Comparison of ENCODE assay signal across 8 cellular contexts in the genomic region with DNA sequence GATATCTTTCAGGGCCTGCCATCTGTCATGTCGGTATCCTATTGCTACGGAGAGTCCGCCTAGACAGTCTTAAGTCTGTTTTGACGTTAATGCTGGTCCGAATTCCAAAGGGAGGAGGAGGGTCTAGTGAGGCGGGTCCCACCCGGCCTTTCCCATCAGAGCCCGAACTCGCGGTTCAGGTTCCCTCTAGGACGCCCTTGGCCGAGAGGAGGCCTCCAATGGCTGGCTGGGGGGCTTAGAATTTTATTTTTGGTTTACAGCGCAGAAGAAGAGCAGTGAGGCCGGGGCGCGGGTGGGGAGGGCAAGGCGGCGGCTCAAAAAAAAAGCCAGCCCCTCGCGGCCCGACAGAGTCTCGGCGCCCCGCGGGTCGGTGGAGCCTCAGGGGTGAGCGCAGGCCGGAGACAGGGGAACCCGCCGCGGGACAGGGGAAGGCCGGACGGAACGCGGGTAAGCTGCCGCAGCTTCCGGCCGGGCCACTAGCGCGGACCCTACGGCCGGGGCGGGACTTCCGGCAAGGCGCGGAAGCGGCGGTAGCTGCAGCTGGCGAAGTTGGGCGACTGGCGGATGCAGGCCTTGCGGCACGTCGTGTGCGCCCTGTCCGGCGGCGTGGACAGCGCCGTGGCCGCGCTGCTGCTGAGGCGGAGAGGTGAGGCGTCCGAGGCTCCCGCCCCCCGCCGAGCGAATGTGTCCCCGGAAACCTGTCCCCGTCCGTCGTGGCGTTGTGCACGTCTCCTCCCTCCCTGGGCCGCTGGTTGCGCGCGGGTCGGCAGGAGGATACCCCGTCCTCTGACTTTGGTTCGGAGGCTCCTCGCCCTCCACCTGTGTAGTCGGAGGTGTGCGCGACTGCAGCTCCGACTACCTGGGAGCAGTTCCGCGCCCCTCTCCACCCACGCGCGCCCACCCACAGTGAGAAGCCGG. TPM values are rescaled to one million over a fixed set of nuclear protein-coding genes. Genes with fewer than 3 reads are reported as not detected.
DNase-seq lines count a peak whose midpoint lies in the region; ATAC-seq and TF ChIP-seq lines count a peak whose summit lies in the region.

A gene with protein sequence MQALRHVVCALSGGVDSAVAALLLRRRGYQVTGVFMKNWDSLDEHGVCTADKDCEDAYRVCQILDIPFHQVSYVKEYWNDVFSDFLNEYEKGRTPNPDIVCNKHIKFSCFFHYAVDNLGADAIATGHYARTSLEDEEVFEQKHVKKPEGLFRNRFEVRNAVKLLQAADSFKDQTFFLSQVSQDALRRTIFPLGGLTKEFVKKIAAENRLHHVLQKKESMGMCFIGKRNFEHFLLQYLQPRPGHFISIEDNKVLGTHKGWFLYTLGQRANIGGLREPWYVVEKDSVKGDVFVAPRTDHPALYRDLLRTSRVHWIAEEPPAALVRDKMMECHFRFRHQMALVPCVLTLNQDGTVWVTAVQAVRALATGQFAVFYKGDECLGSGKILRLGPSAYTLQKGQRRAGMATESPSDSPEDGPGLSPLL (plus strand): TSS at position 514 of the 918 bp plus-strand sequence. CDS start 51 bp downstream, at position 565.

- CTCF ChIA-PET in AG04450 (lab: Charles Lee): interaction anchor here (0.7 kb wide), 1 partner anchor 45 kb away, joined by 3 read pairs; no protein-coding TSS in a partner anchor

- peak within 1 kb of the TSS; percentile 77 to 84 for H3K9ac ChIP-seq in duodenal mucosa (ENCODE audit: low read depth in 1 of 2, low read length in 2 of 2)

- 1 to 2% methylated on average over 37 to 56 of the region's 93 CpGs for WGBS in lower leg skin, 2 donors

- H3K9me3 ChIP-seq in AG04450 (ENCODE audit: control insufficient read depth, insufficient read depth, low read length) (no peaks in the 10 kb centered on the region; the same call in 1 of the 2 replicates), duodenal mucosa (ENCODE audit: control insufficient read depth in 1 of 2, low read length in 2 of 2) (no peaks in the 10 kb centered on the region)

- H3K4me3 ChIP-seq in AG04450 (ENCODE audit: low read depth, low read length): peak within 1 kb of the TSS; percentile 96
- peak within 1 kb of the TSS; percentile 81 to 96 for H3K4me3 ChIP-seq in duodenal mucosa (ENCODE audit: low read depth in 1 of 2, low read length in 2 of 2)
- peak within 1 kb of the TSS; percentile 87 for H3K4me3 ChIP-seq in lower leg skin (ENCODE audit: low read depth, poor library complexity, severe bottlenecking)

- no peak for TF ChIP-seq CTCF in AG04450 (IDR thresholded peaks at IDR 0.05; ENCODE audit: low read depth, low read length)
- TF ChIP-seq CTCF in lower leg skin (IDR thresholded peaks at IDR 0.05): no peak

- DNase-seq in AG04450 (ENCODE audit: low read depth, low spot score) (peak; percentile 53), NCI-H69 (lab: John Stamatoyannopoulos, UW) (peak; percentile 93), lower leg skin (ENCODE audit: low spot score in 2 of 2) (peak; percentile 59 to 96)
- peak; percentile 78 to 82 for DNase-seq in activated CD4-positive, alpha-beta T cell treated with anti-CD3 and anti-CD28 coated beads, Interleukin-2, amount 50 U/mL, for 48 hours
- DNase-seq in stimulated activated CD4-positive, alpha-beta T cell treated with anti-CD3 and anti-CD28 coated beads, Interleukin-4, amount 100 ng/mL, for 4 hours: peak; percentile 69 to 77

- H3K27me3 ChIP-seq in AG04450 (ENCODE audit: control insufficient read depth, insufficient read depth, low read length) (no peaks in the 10 kb centered on the region), duodenal mucosa (ENCODE audit: control insufficient read depth in 1 of 2, insufficient read depth in 2 of 2, low read length in 2 of 2) (no peaks in the 10 kb centered on the region)

- POLR2A ChIA-PET in AG04450 (lab: Yijun Ruan, JAX): interaction anchor here (0.6 kb wide), 1 partner anchor 193 kb away, joined by 6 read pairs; no protein-coding TSS in a partner anchor

- H3K27ac ChIP-seq in AG04450 (ENCODE audit: low read depth, low read length) (peak within 1 kb of the TSS; percentile 85), duodenal mucosa (ENCODE audit: low read depth, low read length) (peak within 1 kb of the TSS; percentile 70)

- intact Hi-C loops in lower leg skin (cut with DNase I; ENCODE audit: low total_unique reads): no loop called here

- peaks cover 11 to 30% of the 10 kb centered on the region in 2 donors for H3K36me3 ChIP-seq in duodenal mucosa (ENCODE audit: control insufficient read depth in 1 of 2, insufficient read depth in 2 of 2, low read length in 2 of 2)

- ATAC-seq in GM18868 (IDR thresholded peaks at IDR 0.05; ENCODE audit: unreplicated experiment) (peak; percentile 85), HG03159 (IDR thresholded peaks at IDR 0.05; ENCODE audit: unreplicated experiment) (peak; percentile 70)

- peaks cover 7 to 12% of the 10 kb centered on the region in 2 donors for H3K4me1 ChIP-seq in duodenal mucosa (ENCODE audit: control insufficient read depth in 1 of 2, insufficient read depth in 2 of 2, low read length in 2 of 2)

- no peak for TF ChIP-seq POLR2A in lower leg skin (IDR thresholded peaks at IDR 0.05)

RNA-seq across cellular contexts. Expression of the gene that starts here (rescaled TPM):
- 19.7 and 23.7 TPM in 2 replicates for polyA plus RNA-seq in AG04450 (2011; rRNA removed)
- polyA minus RNA-seq in AG04450 (2011; rRNA and poly(A)+ RNA removed): 20.7 TPM in 2 replicates
- 10 to 100 TPM; 26.8 to 43.5 (median 32.7) TPM for total RNA-seq in lower leg skin

Comparison
In these comparisons a context has a peak if more than half of its experiments do, and no peak if none do; other contexts are left out.
1. Peak in every context shown above with its lines: DNase-seq, ATAC-seq, H3K4me3 ChIP-seq and H3K27ac ChIP-seq.